11 cellular contexts compared by ENCODE assay signal in genomic region chr3:34008836-34009479, GRCh38.
"Had no signal": no experiment of that assay in that cellular context is flagged by ENCODE, and none has a peak within 500 bp of the region (broad histone marks: within the 10 kb centered on the region; RNA-seq: fewer than 3 reads in every experiment).

No MANE protein-coding gene starts in this region.

- H3K27ac Mint-ChIP-seq: activated CD4-positive, alpha-beta T cell treated with anti-CD3 and anti-CD28 coated beads, Interleukin-2, amount 10 ng/mL, durations not matched to agents 24 days and 14 days; activated naive CD4-positive, alpha-beta T cell treated with anti-CD3 and anti-CD28 coated beads for 36 hours; effector memory CD8-positive, alpha-beta T cell had no signal

- H3K9me3 Mint-ChIP-seq: activated CD4-positive, alpha-beta T cell treated with anti-CD3 and anti-CD28 coated beads, Interleukin-2, amount 10 ng/mL, durations not matched to agents 24 days and 14 days; activated naive CD4-positive, alpha-beta T cell treated with anti-CD3 and anti-CD28 coated beads for 36 hours; effector memory CD8-positive, alpha-beta T cell had no signal

- H3K27ac ChIP-seq: epithelial cell of prostate, gastroesophageal sphincter, skin epidermis, stomach, thoracic aorta had no signal

- H3K9me3 ChIP-seq: gastroesophageal sphincter, stomach, thoracic aorta had no signal

- H3K4me3 Mint-ChIP-seq: activated CD4-positive, alpha-beta T cell treated with anti-CD3 and anti-CD28 coated beads, Interleukin-2, amount 10 ng/mL, durations not matched to agents 24 days and 14 days; activated naive CD4-positive, alpha-beta T cell treated with anti-CD3 and anti-CD28 coated beads for 36 hours; effector memory CD8-positive, alpha-beta T cell had no signal

- H3K27me3 ChIP-seq: gastroesophageal sphincter, stomach had no signal

- H3K4me3 ChIP-seq: gastroesophageal sphincter, skin epidermis, stomach, thoracic aorta had no signal

- ATAC-seq: effector memory CD8-positive, alpha-beta T cell; gastroesophageal sphincter had no signal

- DNase-seq: activated CD4-positive, alpha-beta T cell treated with anti-CD3 and anti-CD28 coated beads, Interleukin-2, amount 10 ng/mL, durations not matched to agents 24 days and 14 days; activated naive CD4-positive, alpha-beta T cell treated with anti-CD3 and anti-CD28 coated beads for 36 hours; central memory CD4-positive, alpha-beta T cell; effector memory CD8-positive, alpha-beta T cell; posterior cingulate gyrus; stimulated activated CD4-positive, alpha-beta T cell treated with anti-CD3 and anti-CD28 coated beads, Interleukin-4, amount 100 ng/mL, for 4 hours; stomach had no signal

- H3K36me3 ChIP-seq: gastroesophageal sphincter, stomach, thoracic aorta had no signal
